ENCODE assay signal across 1 cellular context in genomic region chr22:17968126-17968525, GRCh38.
TF ChIP-seq lines count a peak whose summit lies in the region.

No MANE protein-coding gene starts in this region.

TF ChIP-seq in IMR-90, 13 proteins besides CTCF, POLR2A, EP300 and RAD21 (continued from another document):
- TF ChIP-seq SMC3 (IDR thresholded peaks at IDR 0.05; ENCODE audit: low read depth, low read length) (no peak), MAFK (IDR thresholded peaks at IDR 0.05; ENCODE audit: low read depth, low read length) (no peak), BHLHE40 (IDR thresholded peaks at IDR 0.05; ENCODE audit: low read depth, low read length) (no peak), FOS (IDR thresholded peaks at IDR 0.05; ENCODE audit: low read depth, low read length) (no peak), MAZ (IDR thresholded peaks at IDR 0.05; ENCODE audit: borderline replicate concordance, low read depth, low read length) (no peak), RCOR1 (IDR thresholded peaks at IDR 0.05; ENCODE audit: insufficient replicate concordance, low read length) (no peak)
